Comparison of ENCODE assay signal across 22 cellular contexts in genomic region chr7:92200791-92201190, GRCh38. TPM values are rescaled to one million over a fixed set of nuclear protein-coding genes. Genes with fewer than 3 reads are reported as not detected.
"Had no signal": no experiment of that assay in that cellular context is flagged by ENCODE, and none has a peak within 500 bp of the region (broad histone marks: within the 10 kb centered on the region; RNA-seq: fewer than 3 reads in every experiment).

No MANE protein-coding gene starts in this region.

- H3K27ac ChIP-seq: esophagus squamous epithelium, ovary, right lobe of liver, stomach, vagina, VCaP had no signal

- H3K27me3 Mint-ChIP-seq: activated naive CD8-positive, alpha-beta T cell; dendritic cell treated with granulocyte-macrophage colony-stimulating factor and Interleukin-4, amounts not matched to agents 40 ng/mL and 50 ng/mL, for 4 days; naive thymus-derived CD8-positive, alpha-beta T cell had no signal

- H3K4me1 Mint-ChIP-seq: stimulated activated effector memory CD8-positive, alpha-beta T cell treated with anti-CD3 and anti-CD28 coated beads, Interleukin-12 subunit alpha, Interleukin-12 subunit beta, amount 100 ng/mL, for 72 hours had no signal

- H3K9me3 ChIP-seq: esophagus squamous epithelium, ovary, right lobe of liver, stomach, vagina had no signal

- H3K4me3 Mint-ChIP-seq: activated naive CD8-positive, alpha-beta T cell; activated T-cell treated with anti-CD3 and anti-CD28 coated beads, Interleukin-2, amount 50 U/mL, for 72 hours; dendritic cell treated with granulocyte-macrophage colony-stimulating factor and Interleukin-4, amounts not matched to agents 40 ng/mL and 50 ng/mL, for 4 days; naive thymus-derived CD8-positive, alpha-beta T cell; stimulated activated effector memory CD8-positive, alpha-beta T cell treated with anti-CD3 and anti-CD28 coated beads, Interleukin-12 subunit alpha, Interleukin-12 subunit beta, amount 100 ng/mL, for 72 hours had no signal

- H3K36me3 ChIP-seq: ovary had no signal

- H3K4me3 ChIP-seq: esophagus squamous epithelium, ovary, right lobe of liver, stomach, vagina had no signal

- H3K4me1 ChIP-seq: esophagus squamous epithelium, right lobe of liver, stomach, vagina had no signal

- H3K27me3 ChIP-seq: esophagus squamous epithelium, ovary, right lobe of liver, stomach, vagina had no signal

- DNase-seq: activated CD4-positive, alpha-beta T cell treated with anti-CD3 and anti-CD28 coated beads for 1 hour; activated CD8-positive, alpha-beta memory T cell treated with anti-CD3 and anti-CD28 coated beads for 24 hours; activated CD8-positive, alpha-beta memory T cell treated with anti-CD3 and anti-CD28 coated beads, Interleukin-2, amount 50 U/mL, for 48 hours; activated gamma-delta T cell; activated T-cell treated with anti-CD3 and anti-CD28 coated beads, Interleukin-2, amount 50 U/mL, for 72 hours; effector CD8-positive, alpha-beta T cell; esophagus squamous epithelium; left cardiac atrium; naive thymus-derived CD8-positive, alpha-beta T cell; ovary; right lobe of liver; small intestine; stimulated activated CD4-positive, alpha-beta T cell treated with anti-CD3 and anti-CD28 coated beads, Interleukin-15, amount 100 ng/mL, for 24 hours; stimulated activated CD4-positive, alpha-beta T cell treated with anti-CD3 and anti-CD28 coated beads, Interleukin-2, amount 100 ng/mL, for 48 hours; stomach; trophoblast cell had no signal

- ATAC-seq: activated T-cell treated with anti-CD3 and anti-CD28 coated beads, Interleukin-2, amount 50 U/mL, for 72 hours; left cardiac atrium; naive thymus-derived CD8-positive, alpha-beta T cell; right lobe of liver; stimulated activated effector memory CD8-positive, alpha-beta T cell treated with anti-CD3 and anti-CD28 coated beads, Interleukin-12 subunit alpha, Interleukin-12 subunit beta, amount 100 ng/mL, for 72 hours had no signal

- H3K9me3 Mint-ChIP-seq: activated T-cell treated with anti-CD3 and anti-CD28 coated beads, Interleukin-2, amount 50 U/mL, for 72 hours; dendritic cell treated with granulocyte-macrophage colony-stimulating factor and Interleukin-4, amounts not matched to agents 40 ng/mL and 50 ng/mL, for 4 days; stimulated activated effector memory CD8-positive, alpha-beta T cell treated with anti-CD3 and anti-CD28 coated beads, Interleukin-12 subunit alpha, Interleukin-12 subunit beta, amount 100 ng/mL, for 72 hours had no signal

- H3K27ac Mint-ChIP-seq: activated naive CD8-positive, alpha-beta T cell; activated T-cell treated with anti-CD3 and anti-CD28 coated beads, Interleukin-2, amount 50 U/mL, for 72 hours; dendritic cell treated with granulocyte-macrophage colony-stimulating factor and Interleukin-4, amounts not matched to agents 40 ng/mL and 50 ng/mL, for 4 days; stimulated activated effector memory CD8-positive, alpha-beta T cell treated with anti-CD3 and anti-CD28 coated beads, Interleukin-12 subunit alpha, Interleukin-12 subunit beta, amount 100 ng/mL, for 72 hours had no signal

RNA-seq across cellular contexts. Expression of gene LRRD1, which starts 21.8 kb away (rescaled TPM):
- total RNA-seq: activated T-cell treated with anti-CD3 and anti-CD28 coated beads, Interleukin-2, amount 50 U/mL, for 72 hours; esophagus squamous epithelium; mesenteric fat pad; right lobe of liver had no signal
- polyA plus RNA-seq: naive thymus-derived CD8-positive, alpha-beta T cell; stomach had no signal
